8 cellular contexts compared by ENCODE assay signal in the genomic region with DNA sequence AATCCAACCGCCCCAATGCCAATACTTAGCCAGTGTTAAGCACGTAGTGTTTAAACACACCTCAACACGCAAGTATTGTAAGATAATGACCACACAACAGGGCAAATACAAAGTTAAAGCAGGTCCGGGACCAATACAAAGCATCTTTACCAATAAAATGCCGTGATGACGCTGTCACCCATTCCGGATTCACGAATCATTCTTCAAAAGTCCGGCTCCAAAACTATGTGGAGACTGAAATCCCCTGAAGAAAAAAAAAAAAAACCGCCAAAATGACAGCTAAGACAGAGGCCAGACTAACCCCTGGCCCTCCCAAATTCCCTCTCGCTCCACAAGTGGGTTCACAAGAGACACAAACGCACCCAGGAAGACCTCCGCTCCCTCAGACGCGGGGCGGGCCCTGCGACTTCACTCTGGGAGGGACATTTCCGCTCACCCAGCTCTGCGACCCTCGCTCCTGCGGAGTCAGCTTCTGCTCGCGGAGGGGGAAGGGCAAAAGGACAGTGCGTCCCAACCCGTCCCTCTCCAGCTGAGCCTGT. TPM values are rescaled to one million over a fixed set of nuclear protein-coding genes. Genes with fewer than 3 reads are reported as not detected.
DNase-seq lines count a peak whose midpoint lies in the region; ATAC-seq, FAIRE-seq and TF ChIP-seq lines count a peak whose summit lies in the region.

No MANE protein-coding gene starts in this region.

- peaks cover 52% of the 10 kb centered on the region for H3K4me1 Mint-ChIP-seq in chondrocyte (ENCODE audit: low read depth)
- peaks cover 25 to 62% (median 48%) of the 10 kb centered on the region in 4 donors for H3K4me1 Mint-ChIP-seq in naive thymus-derived CD8-positive, alpha-beta T cell

- no peaks in the 10 kb centered on the region for H3K36me3 Mint-ChIP-seq in chondrocyte (ENCODE audit: low read depth)
- H3K36me3 Mint-ChIP-seq in naive thymus-derived CD8-positive, alpha-beta T cell: peaks cover 2 to 20% (median 5%) of the 10 kb centered on the region in 3 donors

- H3K36me3 ChIP-seq in DND-41 (ENCODE audit: insufficient read depth, low read length) (peaks cover 33% of the 10 kb centered on the region), HUES6 (ENCODE audit: control insufficient read depth, insufficient read depth, low read length) (peaks cover 21% of the 10 kb centered on the region)

- peak overlapping the region; percentile 99 for H3K27ac ChIP-seq in DND-41 (ENCODE audit: low read length)
- peak overlapping the region; percentile 82 for H3K27ac ChIP-seq in HUES6 (ENCODE audit: low read depth, low read length)

- peak overlapping the region; percentile 93 for H2AFZ ChIP-seq in DND-41 (ENCODE audit: low read depth, low read length)

- H3K4me1 ChIP-seq in DND-41 (ENCODE audit: insufficient read depth, low read length): peaks cover 64% of the 10 kb centered on the region
- peaks cover 6% of the 10 kb centered on the region; the same call in 1 of the 2 replicates for H3K4me1 ChIP-seq in HUES6 (ENCODE audit: control insufficient read depth, insufficient read depth, low read length)

- TF ChIP-seq CTCF in DND-41 (IDR thresholded peaks at IDR 0.05; ENCODE audit: borderline replicate concordance, extremely low read depth, low read length, poor library complexity, severe bottlenecking) (peak; percentile 13), chondrocyte (IDR thresholded peaks at IDR 0.05) (no peak)

- H3K9ac ChIP-seq in DND-41 (ENCODE audit: low read depth, low read length) (peak overlapping the region; percentile 88), HUES6 (ENCODE audit: low read length) (peak overlapping the region; percentile 95)

- no peak for DNase-seq in DND-41
- DNase-seq in chondrocyte (ENCODE audit: low spot score): no peak
- DNase-seq in naive thymus-derived CD8-positive, alpha-beta T cell: peak in 2 of 10 donors; percentile 2 to 8
- no peak for DNase-seq in NCI-H1092 (lab: John Stamatoyannopoulos, UW)
- DNase-seq in HTR-8/SVneo (ENCODE audit: insufficient read length, low spot score): no peak
- DNase-seq in AG08396 (ENCODE audit: low spot score): no peak

- H3K4me3 ChIP-seq in DND-41 (ENCODE audit: low read depth in 1 of 2, low read length in 2 of 2) (peak overlapping the region; percentile 83 to 88), HUES6 (ENCODE audit: low read depth, low read length) (peak overlapping the region; percentile 82)

- H3K27me3 Mint-ChIP-seq in chondrocyte (ENCODE audit: low read depth): no peaks in the 10 kb centered on the region
- H3K27me3 Mint-ChIP-seq in naive thymus-derived CD8-positive, alpha-beta T cell: no peaks in the 10 kb centered on the region

- H3K27me3 ChIP-seq in DND-41 (ENCODE audit: insufficient read depth, low read length, poor library complexity) (no peaks in the 10 kb centered on the region), HUES6 (ENCODE audit: control insufficient read depth, insufficient read depth, low read length) (no peaks in the 10 kb centered on the region)

- ATAC-seq in DND-41 (ENCODE audit: insufficient read depth, low read depth): peak; percentile 69
- ATAC-seq in GM21423 (IDR thresholded peaks at IDR 0.05; ENCODE audit: unreplicated experiment): peak; percentile 34
- ATAC-seq in naive thymus-derived CD8-positive, alpha-beta T cell: peak; percentile 17 to 43

- peak overlapping the region; percentile 82 for H3K4me2 ChIP-seq in DND-41 (ENCODE audit: insufficient read depth, low read length)

- no peaks in the 10 kb centered on the region for H3K9me3 Mint-ChIP-seq in chondrocyte (ENCODE audit: low read depth)
- no peaks in the 10 kb centered on the region for H3K9me3 Mint-ChIP-seq in naive thymus-derived CD8-positive, alpha-beta T cell

- no peaks in the 10 kb centered on the region for H3K9me3 ChIP-seq in DND-41 (ENCODE audit: insufficient read depth, low read length, severe bottlenecking)
- no peaks in the 10 kb centered on the region for H3K9me3 ChIP-seq in HUES6 (ENCODE audit: control insufficient read depth, insufficient read depth, low read depth, low read length)

- no peak for FAIRE-seq in HTR-8/SVneo (lab: Jason Lieb, UNC)

- POLR2A ChIA-PET in naive thymus-derived CD8-positive, alpha-beta T cell (lab: Charles Lee): interaction anchor here (0.8 to 3.6 kb wide), 9 partner anchors 23 to 1176 kb away, joined by 3 to 47 read pairs (median 6); a partner anchor contains a TSS

- H4K20me1 ChIP-seq in DND-41 (ENCODE audit: insufficient read depth, low read length): no peaks in the 10 kb centered on the region; the same call in 1 of the 2 replicates

- H3K79me2 ChIP-seq in DND-41 (ENCODE audit: insufficient read depth, low read length): peaks cover 93% of the 10 kb centered on the region

- peak overlapping the region; percentile 94 for H3K4me3 Mint-ChIP-seq in chondrocyte (ENCODE audit: unreplicated experiment)
- H3K4me3 Mint-ChIP-seq in naive thymus-derived CD8-positive, alpha-beta T cell: peak overlapping the region; percentile 91 to 99 (median 98)

- H3K27ac Mint-ChIP-seq in chondrocyte (ENCODE audit: unreplicated experiment): peak overlapping the region; percentile 99
- peak overlapping the region; percentile 92 to 98 (median 96) for H3K27ac Mint-ChIP-seq in naive thymus-derived CD8-positive, alpha-beta T cell

RNA-seq across cellular contexts. Expression of a gene that starts 0.6 kb away (rescaled TPM):
- total RNA-seq in chondrocyte: 9.5 to 12.7 TPM (median 9.5 TPM) in 3 replicates
- total RNA-seq in naive thymus-derived CD8-positive, alpha-beta T cell: 10 to 100 TPM; 12.6 TPM
- polyA plus RNA-seq in naive thymus-derived CD8-positive, alpha-beta T cell: 10 to 100 TPM in 1 of 3 donors, 1 to 10 TPM in 2; 6.7 to 12.1 (median 7.3) TPM

RNA-seq across cellular contexts. Expression of a gene that starts 0.8 kb away (rescaled TPM):
- total RNA-seq in chondrocyte: 8.2 to 10.9 TPM (median 9.6 TPM) in 3 replicates
- total RNA-seq in naive thymus-derived CD8-positive, alpha-beta T cell: 10 to 100 TPM; 14.2 to 16.6 TPM
- 1 to 10 TPM; 4.4 to 9.2 (median 7.0) TPM for polyA plus RNA-seq in naive thymus-derived CD8-positive, alpha-beta T cell

RNA-seq across cellular contexts. Expression of a gene that starts 43.9 kb away (rescaled TPM):
- 190 to 340 TPM (median 307 TPM) in 3 replicates for total RNA-seq in chondrocyte
- total RNA-seq in naive thymus-derived CD8-positive, alpha-beta T cell: 1,000 to 10,000 TPM; 1,055 to 1,075 TPM
- polyA plus RNA-seq in naive thymus-derived CD8-positive, alpha-beta T cell: 100 to 1,000 TPM; 503 to 660 (median 547) TPM

RNA-seq across cellular contexts. Expression of a gene that starts 44.3 kb away (rescaled TPM):
- 11.0 to 13.8 TPM (median 13.7 TPM) in 3 replicates for total RNA-seq in chondrocyte
- total RNA-seq in naive thymus-derived CD8-positive, alpha-beta T cell: 10 to 100 TPM; 27.9 to 28.8 TPM
- polyA plus RNA-seq in naive thymus-derived CD8-positive, alpha-beta T cell: 1 to 10 TPM; 1.9 to 2.1 (median 1.9) TPM
